ENCODE assay signal across 23 cellular contexts in genomic region chr17:79299349-79299748, GRCh38.
"Had no signal": no experiment of that assay in that cellular context is flagged by ENCODE, and none has a peak within 500 bp of the region (broad histone marks: within the 10 kb centered on the region; RNA-seq: fewer than 3 reads in every experiment).

No MANE protein-coding gene starts in this region.

- H3K36me3 ChIP-seq: esophagus squamous epithelium, left ventricle myocardium inferior, right lobe of liver, tibial artery, upper lobe of left lung, uterus had no signal

- H2AFZ ChIP-seq: parathyroid adenoma had no signal

- H3K4me1 ChIP-seq: esophagus squamous epithelium, left ventricle myocardium inferior, parathyroid adenoma, psoas muscle, right lobe of liver, tibial artery, upper lobe of left lung, uterus had no signal

- ATAC-seq: left cardiac atrium; stimulated activated memory B cell treated with anti-CD40 and anti-IgM and Interleukin-4, amounts not matched to agents 10 μg/mL and 1 μg/mL and 100 μg/mL, for 72 hours had no signal

- H3K9ac ChIP-seq: parathyroid adenoma had no signal

- H3K4me3 Mint-ChIP-seq: naive B cell; nephron; stimulated activated memory B cell treated with anti-CD40 and anti-IgM and Interleukin-4, amounts not matched to agents 10 μg/mL and 1 μg/mL and 100 μg/mL, for 72 hours; stimulated activated naive CD8-positive, alpha-beta T cell treated with anti-CD3 and anti-CD28 coated beads, Interleukin-15, Interleukin-2, amounts not matched to agents 100 ng/mL and 50 ng/mL, for 24 hours had no signal

- H3K4me1 Mint-ChIP-seq: nephron had no signal

- FAIRE-seq: kidney had no signal

- H3K4me3 ChIP-seq: esophagus squamous epithelium, left ventricle myocardium inferior, lung, psoas muscle, right lobe of liver, tibial artery, upper lobe of left lung, uterus had no signal

- H3K27me3 ChIP-seq: right lobe of liver, upper lobe of left lung, uterus had no signal

- H3K79me2 ChIP-seq: parathyroid adenoma had no signal

- H3K27ac Mint-ChIP-seq: nephron; stimulated activated memory B cell treated with anti-CD40 and anti-IgM and Interleukin-4, amounts not matched to agents 10 μg/mL and 1 μg/mL and 100 μg/mL, for 72 hours; stimulated activated naive CD8-positive, alpha-beta T cell treated with anti-CD3 and anti-CD28 coated beads, Interleukin-15, Interleukin-2, amounts not matched to agents 100 ng/mL and 50 ng/mL, for 24 hours had no signal

- H3K36me3 Mint-ChIP-seq: naive B cell; stimulated activated memory B cell treated with anti-CD40 and anti-IgM and Interleukin-4, amounts not matched to agents 10 μg/mL and 1 μg/mL and 100 μg/mL, for 72 hours had no signal

- H3K9me3 ChIP-seq: esophagus squamous epithelium, left ventricle myocardium inferior, psoas muscle, right lobe of liver, tibial artery, upper lobe of left lung, uterus had no signal

- DNase-seq: dermis blood vessel endothelial cell; esophagus squamous epithelium; foreskin fibroblast; kidney; left cardiac atrium; left ventricle myocardium inferior; mesendoderm; naive B cell; occipital lobe; psoas muscle; retina; stimulated activated CD4-positive, alpha-beta T cell treated with anti-CD3 and anti-CD28 coated beads, Interleukin-15, amount 100 ng/mL, for 24 hours; stimulated activated CD4-positive, alpha-beta T cell treated with anti-CD3 and anti-CD28 coated beads, Interleukin-1b, Interleukin-23, amount 100 ng/mL, for 48 hours; stimulated activated CD4-positive, alpha-beta T cell treated with anti-CD3 and anti-CD28 coated beads, Interleukin-4, amount 100 ng/mL, for 24 hours; tibial artery; upper lobe of left lung; uterus had no signal

- H3K9me3 Mint-ChIP-seq: stimulated activated memory B cell treated with anti-CD40 and anti-IgM and Interleukin-4, amounts not matched to agents 10 μg/mL and 1 μg/mL and 100 μg/mL, for 72 hours; stimulated activated naive CD8-positive, alpha-beta T cell treated with anti-CD3 and anti-CD28 coated beads, Interleukin-15, Interleukin-2, amounts not matched to agents 100 ng/mL and 50 ng/mL, for 24 hours had no signal

- H3K27ac ChIP-seq: esophagus squamous epithelium, left ventricle myocardium inferior, parathyroid adenoma, psoas muscle, right lobe of liver, tibial artery, upper lobe of left lung, uterus had no signal
